8 cellular contexts compared by ENCODE assay signal in the genomic region with DNA sequence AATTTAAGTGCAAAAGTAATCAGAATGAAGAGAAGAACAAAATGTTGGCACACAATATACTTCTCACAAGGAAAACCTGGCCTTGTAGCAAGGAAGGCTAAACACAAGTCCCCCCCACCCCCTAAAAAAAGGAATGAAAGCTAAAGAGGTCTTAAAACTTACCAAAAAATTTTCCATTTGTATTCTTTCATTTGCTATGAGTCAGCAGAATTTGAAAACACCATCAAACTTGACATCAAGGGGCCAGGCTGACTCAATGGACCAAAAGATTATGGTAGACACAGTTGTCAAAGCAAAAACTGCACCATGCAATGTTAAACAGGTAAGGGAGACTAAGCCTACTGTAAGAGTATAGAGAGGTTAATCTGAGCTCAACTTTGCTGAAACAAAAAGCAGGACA.
"Had no signal": no experiment of that assay in that cellular context is flagged by ENCODE, and none has a peak within 500 bp of the region (broad histone marks: within the 10 kb centered on the region; RNA-seq: fewer than 3 reads in every experiment).

No MANE protein-coding gene starts in this region.

- ATAC-seq: HCT116 had no signal

- H3K36me3 Mint-ChIP-seq: IgD-negative memory B cell had no signal

- H3K27me3 Mint-ChIP-seq: IgD-negative memory B cell had no signal

- H3K36me3 ChIP-seq: HAP-1 had no signal

- DNase-seq: HFFc6, Kasumi-1, KG1 had no signal

- H3K4me3 ChIP-seq: GM23338, HAP-1 had no signal

- H3K27ac ChIP-seq: HL-60 had no signal

- H3K4me3 Mint-ChIP-seq: GM23338, HFFc6, IgD-negative memory B cell had no signal

- H2AFZ ChIP-seq: GM23338 had no signal

- H3K9me3 ChIP-seq: HAP-1 had no signal

- H3K27ac Mint-ChIP-seq: GM23338, HFFc6, IgD-negative memory B cell had no signal

- H3K4me2 ChIP-seq: GM23338 had no signal
